Comparison of ENCODE assay signal across 11 cellular contexts in the genomic region with DNA sequence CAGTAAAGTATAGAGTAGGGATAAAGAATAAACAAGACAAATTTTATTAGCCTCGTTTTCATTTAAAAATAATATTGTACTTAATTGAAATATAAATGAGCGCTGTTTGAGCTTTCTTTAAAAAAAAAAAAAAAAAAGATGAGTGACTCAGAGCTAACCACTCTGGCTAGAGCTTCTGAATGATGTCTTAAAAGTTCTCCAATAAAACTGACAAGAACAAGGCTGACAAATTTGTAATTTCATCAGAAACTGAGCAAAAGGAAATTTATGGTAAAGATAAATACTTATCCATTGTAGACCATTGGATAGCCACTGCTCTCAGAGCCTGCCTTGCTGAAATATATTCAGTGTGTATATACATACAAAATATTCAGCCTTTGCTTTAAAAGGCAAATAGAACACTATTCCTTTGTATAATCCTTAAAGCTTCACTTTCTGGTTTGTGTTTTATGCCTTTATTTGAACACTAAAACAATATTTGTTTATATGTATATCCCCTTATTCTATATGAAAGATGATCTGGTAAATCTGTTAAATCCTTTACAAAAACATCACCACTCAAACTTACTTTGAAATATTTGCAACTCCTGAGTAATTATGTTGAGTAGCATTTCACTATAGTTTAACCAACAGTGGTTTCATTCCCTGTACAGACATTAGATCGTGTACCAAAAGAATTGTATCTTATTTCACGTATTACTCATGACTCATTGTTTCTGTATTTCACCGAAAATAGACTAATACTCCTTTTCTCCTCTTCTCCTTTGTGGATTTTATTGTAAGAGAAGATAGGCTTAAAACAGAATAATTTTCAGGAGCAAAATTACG.
A peak's percentile ranks its signal among the peaks of the same experiment; 100 is the strongest.
DNase-seq lines count a peak whose midpoint lies in the region; ATAC-seq and TF ChIP-seq lines count a peak whose summit lies in the region.
"Had no signal": no experiment of that assay in that cellular context is flagged by ENCODE, and none has a peak within 500 bp of the region (broad histone marks: within the 10 kb centered on the region; RNA-seq: fewer than 3 reads in every experiment).

No MANE protein-coding gene starts in this region.

- peaks cover 5% of the 10 kb centered on the region for H3K36me3 Mint-ChIP-seq in mesothelial cell of epicardium

- H3K4me3 ChIP-seq in AG10803 (ENCODE audit: low read length) (peak overlapping the region; percentile 34), cardiac fibroblast (replicated peaks in 1 of 2; ENCODE audit: low read depth in 2 of 2, low read length in 2 of 2) (peak overlapping the region in 1 of 2 donors; percentile 28)

- DNase-seq in AG10803 (ENCODE audit: low read depth) (peak; percentile 50), LHCN-M2 (ENCODE audit: low read depth) (peak; percentile 81), cardiac fibroblast (ENCODE audit: low read depth in 2 of 2) (peak; percentile 55 to 76), mesothelial cell of epicardium (ENCODE audit: low spot score in 2 of 2, unreplicated experiment in 2 of 2) (no peak), NCI-H510A (lab: John Stamatoyannopoulos, UW) (no peak), LoVo (ENCODE audit: low spot score) (no peak), left lobe of liver (ENCODE audit: low spot score) (no peak)
- DNase-seq: NCI-H2227 treated with DMSO at 0.1 percent for 48 hours; stimulated activated CD4-positive, alpha-beta T cell treated with anti-CD3 and anti-CD28 coated beads, Interleukin-4, amount 100 ng/mL, for 1 hour had no signal

- TF ChIP-seq CTCF in AG10803 (conservative IDR thresholded peaks at IDR 0.05; ENCODE audit: low read length) (no peak), cardiac fibroblast (IDR thresholded peaks at IDR 0.05; ENCODE audit: low read depth, low read length) (no peak), mesothelial cell of epicardium (IDR thresholded peaks at IDR 0.05; ENCODE audit: unreplicated experiment) (no peak)

- H3K27me3 Mint-ChIP-seq in mesothelial cell of epicardium (ENCODE audit: low read depth): no peaks in the 10 kb centered on the region

- no peaks in the 10 kb centered on the region for H3K9me3 Mint-ChIP-seq in mesothelial cell of epicardium
- H3K9me3 Mint-ChIP-seq: T-helper 1 cell treated with Interleukin-12 subunit alpha and Interleukin-12 subunit beta and Interleukin-4 antibody, amounts not matched to agents 30 μg/mL and 1 μg/mL, for 36 hours had no signal

- ATAC-seq in left lobe of liver: no peak
- ATAC-seq in HG02610 (IDR thresholded peaks at IDR 0.05; ENCODE audit: unreplicated experiment): no peak

- peaks cover 26% of the 10 kb centered on the region for H3K4me1 Mint-ChIP-seq in mesothelial cell of epicardium

- no peak overlapping the region for H3K4me3 Mint-ChIP-seq in mesothelial cell of epicardium
- H3K4me3 Mint-ChIP-seq: T-helper 1 cell treated with Interleukin-12 subunit alpha and Interleukin-12 subunit beta and Interleukin-4 antibody, amounts not matched to agents 30 μg/mL and 1 μg/mL, for 36 hours had no signal

- peak overlapping the region; percentile 85 for H3K27ac Mint-ChIP-seq in mesothelial cell of epicardium
- H3K27ac Mint-ChIP-seq: T-helper 1 cell treated with Interleukin-12 subunit alpha and Interleukin-12 subunit beta and Interleukin-4 antibody, amounts not matched to agents 30 μg/mL and 1 μg/mL, for 36 hours had no signal

Comparison
In these comparisons a context has a peak if more than half of its experiments do, and no peak if none do; other contexts are left out.
1. DNase-seq: peak in AG10803 (single experiment), LHCN-M2 (single experiment) and cardiac fibroblast (2 of 2); none in mesothelial cell of epicardium (0 of 2), NCI-H510A (single experiment), LoVo (single experiment) and left lobe of liver (single experiment).